21 cellular contexts compared by ENCODE assay signal in the genomic region with DNA sequence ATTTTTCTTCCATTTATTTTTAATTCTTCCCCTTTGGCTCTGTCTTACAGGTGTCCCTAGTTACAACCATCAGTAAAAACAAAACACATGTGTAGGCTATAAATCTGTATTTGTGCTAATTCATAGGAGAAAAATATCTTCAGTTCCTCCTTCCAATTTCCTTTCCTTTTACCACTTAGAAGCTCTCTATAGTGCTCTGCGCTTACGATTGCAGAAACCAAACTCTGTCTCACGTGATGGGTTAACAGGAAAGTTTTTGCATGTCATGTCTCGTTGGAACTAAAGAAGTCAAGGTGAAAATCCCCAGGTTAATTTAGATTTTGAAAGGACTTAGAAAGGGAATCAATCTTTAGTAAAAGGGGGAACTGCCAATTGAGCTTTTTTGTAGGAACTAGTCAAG.
DNase-seq lines count a peak whose midpoint lies in the region; ATAC-seq, FAIRE-seq and TF ChIP-seq lines count a peak whose summit lies in the region.
"Had no signal": no experiment of that assay in that cellular context is flagged by ENCODE, and none has a peak within 500 bp of the region (broad histone marks: within the 10 kb centered on the region; RNA-seq: fewer than 3 reads in every experiment).

No MANE protein-coding gene starts in this region.

- DNase-seq in keratinocyte (ENCODE audit: low read depth, low spot score) (no peak), right lobe of liver (no peak)
- no peak for DNase-seq in CD8-positive, alpha-beta memory T cell
- DNase-seq in activated T-cell treated with anti-CD3 and anti-CD28 coated beads, Interleukin-2, amount 50 U/mL, for 72 hours = no peak
- DNase-seq: activated CD4-positive, CD25-positive, alpha-beta regulatory T cell; activated naive CD8-positive, alpha-beta T cell treated with anti-CD3 and anti-CD28 coated beads for 36 hours; AML-193; caudate nucleus; DMS79 treated with DMSO at 0.1 percent for 48 hours; GM23248; NCI-H1092; PC-9; stimulated activated CD4-positive, alpha-beta T cell treated with anti-CD3 and anti-CD28 coated beads, Interleukin-1b, Interleukin-23, amount 100 ng/mL, for 48 hours had no signal

- H3K36me3 ChIP-seq in keratinocyte (ENCODE audit: control insufficient read depth in 2 of 2, extremely low read depth in 1 of 2, insufficient read depth in 2 of 2, low read length in 2 of 2) = no peaks in the 10 kb centered on the region
- H3K36me3 ChIP-seq in right lobe of liver = no peaks in the 10 kb centered on the region
- H3K36me3 ChIP-seq in CD8-positive, alpha-beta memory T cell (ENCODE audit: insufficient read depth, low read length) = no peaks in the 10 kb centered on the region

- no peaks in the 10 kb centered on the region for H3K27me3 ChIP-seq in keratinocyte (ENCODE audit: control insufficient read depth, extremely low read depth, insufficient read depth, low read length)
- H3K27me3 ChIP-seq in right lobe of liver = no peaks in the 10 kb centered on the region
- no peaks in the 10 kb centered on the region for H3K27me3 ChIP-seq in CD8-positive, alpha-beta memory T cell (ENCODE audit: insufficient read depth, low read length, poor library complexity, severe bottlenecking)

- H3K79me2 ChIP-seq in keratinocyte (ENCODE audit: control insufficient read depth, insufficient read depth, low read length) = no peaks in the 10 kb centered on the region

- no peak for FAIRE-seq in keratinocyte (lab: Jason Lieb, UNC)
- FAIRE-seq: endothelial cell of umbilical vein, islet of Langerhans, urothelium cell line had no signal

- H2AFZ ChIP-seq in keratinocyte (ENCODE audit: control insufficient read depth, low read length) = peak overlapping the region; percentile 33
- H2AFZ ChIP-seq: GM23248, PC-9 had no signal

- POLR2A ChIA-PET in CD8-positive, alpha-beta memory T cell (lab: Charles Lee) = no interaction called here

- peaks cover 0 to 11% (median 0%) of the 10 kb centered on the region in 5 donors for H3K9me3 Mint-ChIP-seq in CD8-positive, alpha-beta memory T cell
- H3K9me3 Mint-ChIP-seq in activated T-cell treated with anti-CD3 and anti-CD28 coated beads, Interleukin-2, amount 50 U/mL, for 72 hours = no peaks in the 10 kb centered on the region
- H3K9me3 Mint-ChIP-seq: activated naive CD8-positive, alpha-beta T cell treated with anti-CD3 and anti-CD28 coated beads for 36 hours had no signal

- no peak overlapping the region for H3K27ac Mint-ChIP-seq in CD8-positive, alpha-beta memory T cell
- no peak overlapping the region for H3K27ac Mint-ChIP-seq in activated T-cell treated with anti-CD3 and anti-CD28 coated beads, Interleukin-2, amount 50 U/mL, for 72 hours
- H3K27ac Mint-ChIP-seq: activated naive CD8-positive, alpha-beta T cell treated with anti-CD3 and anti-CD28 coated beads for 36 hours; progenitor cell of endocrine pancreas had no signal

- H3K9ac ChIP-seq in keratinocyte (ENCODE audit: control insufficient read depth, extremely low read depth, insufficient read depth, low read length) = no peak overlapping the region
- H3K9ac ChIP-seq: GM23248 had no signal

- no peak overlapping the region for H3K4me2 ChIP-seq in keratinocyte (ENCODE audit: control insufficient read depth, extremely low read depth, insufficient read depth, low read depth, low read length)

- ATAC-seq in GM18868 (IDR thresholded peaks at IDR 0.05; ENCODE audit: unreplicated experiment) (peak; percentile 79), GM21717 (IDR thresholded peaks at IDR 0.05; ENCODE audit: unreplicated experiment) (peak; percentile 96), HG03159 (IDR thresholded peaks at IDR 0.05; ENCODE audit: unreplicated experiment) (peak; percentile 67), right lobe of liver (no peak), GM19452 (IDR thresholded peaks at IDR 0.05; ENCODE audit: unreplicated experiment) (no peak)
- no peak for ATAC-seq in activated T-cell treated with anti-CD3 and anti-CD28 coated beads, Interleukin-2, amount 50 U/mL, for 72 hours (replicated peaks in 1 of 2)

- no peaks in the 10 kb centered on the region for H3K4me1 Mint-ChIP-seq in CD8-positive, alpha-beta memory T cell
- H3K4me1 Mint-ChIP-seq in activated T-cell treated with anti-CD3 and anti-CD28 coated beads, Interleukin-2, amount 50 U/mL, for 72 hours (ENCODE audit: low read depth) = no peaks in the 10 kb centered on the region
- H3K4me1 Mint-ChIP-seq: activated naive CD8-positive, alpha-beta T cell treated with anti-CD3 and anti-CD28 coated beads for 36 hours had no signal

- H3K4me1 ChIP-seq in keratinocyte (ENCODE audit: control insufficient read depth, extremely low read depth, insufficient read depth, low read length) (peaks cover 3% of the 10 kb centered on the region), right lobe of liver (no peaks in the 10 kb centered on the region)
- H3K4me1 ChIP-seq in CD8-positive, alpha-beta memory T cell (ENCODE audit: insufficient read depth, low read length) = no peaks in the 10 kb centered on the region

- no peak for TF ChIP-seq CTCF in keratinocyte (optimal IDR thresholded peaks at IDR 0.05 in 1 of 3, IDR thresholded peaks at IDR 0.05 in 1 of 3, conservative IDR thresholded peaks at IDR 0.05 in 1 of 3; ENCODE audit: extremely low read depth in 1 of 3, insufficient read depth in 2 of 3, low read length in 3 of 3)
- TF ChIP-seq CTCF in right lobe of liver (IDR thresholded peaks at IDR 0.05) = no peak

- no peaks in the 10 kb centered on the region for H4K20me1 ChIP-seq in keratinocyte (ENCODE audit: control insufficient read depth, extremely low read depth, insufficient read depth, low read length)

- H3K27me3 Mint-ChIP-seq in CD8-positive, alpha-beta memory T cell = no peaks in the 10 kb centered on the region
- H3K27me3 Mint-ChIP-seq in activated T-cell treated with anti-CD3 and anti-CD28 coated beads, Interleukin-2, amount 50 U/mL, for 72 hours (ENCODE audit: low read depth) = no peaks in the 10 kb centered on the region
- H3K27me3 Mint-ChIP-seq: activated naive CD8-positive, alpha-beta T cell treated with anti-CD3 and anti-CD28 coated beads for 36 hours; progenitor cell of endocrine pancreas had no signal

- H3K4me3 Mint-ChIP-seq in CD8-positive, alpha-beta memory T cell = no peak overlapping the region
- H3K4me3 Mint-ChIP-seq in activated T-cell treated with anti-CD3 and anti-CD28 coated beads, Interleukin-2, amount 50 U/mL, for 72 hours = no peak overlapping the region
- H3K4me3 Mint-ChIP-seq: activated naive CD8-positive, alpha-beta T cell treated with anti-CD3 and anti-CD28 coated beads for 36 hours had no signal

- no peaks in the 10 kb centered on the region for H3K9me3 ChIP-seq in keratinocyte (ENCODE audit: control insufficient read depth, low read depth, low read length)
- H3K9me3 ChIP-seq in right lobe of liver = no peaks in the 10 kb centered on the region
- no peaks in the 10 kb centered on the region for H3K9me3 ChIP-seq in CD8-positive, alpha-beta memory T cell (ENCODE audit: low read length)

- H3K36me3 Mint-ChIP-seq in CD8-positive, alpha-beta memory T cell = no peaks in the 10 kb centered on the region
- H3K36me3 Mint-ChIP-seq in activated T-cell treated with anti-CD3 and anti-CD28 coated beads, Interleukin-2, amount 50 U/mL, for 72 hours (ENCODE audit: insufficient read depth in 2 of 2) = no peaks in the 10 kb centered on the region
- H3K36me3 Mint-ChIP-seq: activated naive CD8-positive, alpha-beta T cell treated with anti-CD3 and anti-CD28 coated beads for 36 hours had no signal

- H3K4me3 ChIP-seq in keratinocyte (ENCODE audit: control insufficient read depth in 2 of 3, extremely low read depth in 1 of 3, insufficient read depth in 2 of 3, low read depth in 1 of 3, low read length in 3 of 3) (no peak overlapping the region), right lobe of liver (no peak overlapping the region)
- H3K4me3 ChIP-seq in CD8-positive, alpha-beta memory T cell (ENCODE audit: low read length) = no peak overlapping the region
- H3K4me3 ChIP-seq: GM23248, PC-9 had no signal

- H3K27ac ChIP-seq in keratinocyte (ENCODE audit: control insufficient read depth, insufficient read depth, low read length) (no peak overlapping the region), right lobe of liver (no peak overlapping the region)
- no peak overlapping the region for H3K27ac ChIP-seq in CD8-positive, alpha-beta memory T cell (ENCODE audit: low read depth, low read length)
- H3K27ac ChIP-seq: GM23248, PC-9 had no signal

- CTCF ChIA-PET in CD8-positive, alpha-beta memory T cell (lab: Charles Lee) = no interaction called here

- TF ChIP-seq POLR2A in right lobe of liver (IDR thresholded peaks at IDR 0.05) = no peak

- intact Hi-C loops in right lobe of liver (cut with DNase I) = no loop called here

- WGBS in right lobe of liver (ENCODE audit: insufficient coverage, low coverage, low lambda C conversion rate, missing lambda C conversion rate) = 74% methylated on average over 4 of the region's 4 CpGs

- dilution Hi-C loops in keratinocyte (cut with MboI; ENCODE audit: extremely low pct_ligation_motif_present, low sequenced_read_pairs) = no loop called here

- no peaks in the 10 kb centered on the region for H3K9me1 ChIP-seq in keratinocyte (ENCODE audit: control insufficient read depth, extremely low read depth, insufficient read depth, low read length)

Comparison
In these comparisons a context has a peak if more than half of its experiments do, and no peak if none do; other contexts are left out.
1. ATAC-seq: peak in GM18868 (single experiment), GM21717 (single experiment) and HG03159 (single experiment); none in right lobe of liver (0 of 4), activated T-cell treated with anti-CD3 and anti-CD28 coated beads, Interleukin-2, amount 50 U/mL, for 72 hours (0 of 2) and GM19452 (single experiment).